In genomic region chr5:88140863-88141694, GRCh38 we compare ENCODE assay signal across 8 cellular contexts.
DNase-seq lines count a peak whose midpoint lies in the region; ATAC-seq lines count a peak whose summit lies in the region.

No MANE protein-coding gene starts in this region.

- H3K4me1 ChIP-seq in HUES64 (ENCODE audit: insufficient read depth, low read length) (peaks cover 32% of the 10 kb centered on the region), NT2/D1 (ENCODE audit: insufficient read depth, insufficient read length) (no peaks in the 10 kb centered on the region), mononuclear cell (ENCODE audit: insufficient read depth, low read length) (peaks cover 34% of the 10 kb centered on the region)

- H3K4me3 ChIP-seq in HUES64 (ENCODE audit: low read length) (peak overlapping the region; percentile 83), NT2/D1 (ENCODE audit: insufficient read length, low read depth) (peak overlapping the region; percentile 41), mononuclear cell (ENCODE audit: low read length) (peak overlapping the region; percentile 25)

- DNase-seq in DMS 273 (lab: John Stamatoyannopoulos, UW; ENCODE audit: unreplicated experiment) (peak; percentile 99), NT2/D1 (ENCODE audit: low read depth, low spot score) (peak; percentile 89), epithelial cell of prostate (ENCODE audit: low read depth, low spot score) (peak; percentile 83)
- DNase-seq in activated CD8-positive, alpha-beta memory T cell treated with anti-CD3 and anti-CD28 coated beads, Interleukin-2, amount 50 U/mL, for 48 hours: peak; percentile 95
- peak; percentile 80 to 81 for DNase-seq in stimulated activated CD8-positive, alpha-beta memory T cell treated with anti-CD3 and anti-CD28 coated beads, Interleukin-15, amount 100 ng/mL, for 48 hours (ENCODE audit: low read depth in 2 of 2)

- H3K36me3 ChIP-seq in HUES64 (ENCODE audit: insufficient read depth, low read length): no peaks in the 10 kb centered on the region
- H3K36me3 ChIP-seq in NT2/D1 (ENCODE audit: insufficient read depth, insufficient read length, low read length): no peaks in the 10 kb centered on the region

- H3K9me3 ChIP-seq in HUES64 (ENCODE audit: insufficient read depth, low read depth, low read length): no peaks in the 10 kb centered on the region
- H3K9me3 ChIP-seq in NT2/D1 (ENCODE audit: insufficient read depth, low read length): no peaks in the 10 kb centered on the region
- no peaks in the 10 kb centered on the region for H3K9me3 ChIP-seq in mononuclear cell (ENCODE audit: low read depth, low read length)

- peak; percentile 89 for ATAC-seq in GM21528 (IDR thresholded peaks at IDR 0.05; ENCODE audit: low FRiP score, unreplicated experiment)

- H3K27ac ChIP-seq in HUES64 (ENCODE audit: low read depth, low read length): peak overlapping the region; percentile 58; the same call in 1 of the 2 replicates
- H3K27ac ChIP-seq in epithelial cell of prostate: no peak overlapping the region

- WGBS in HUES64: under 1% methylated on average over 42 of the region's 45 CpGs

- H3K9ac ChIP-seq in HUES64 (ENCODE audit: low read depth, low read length): peak overlapping the region; percentile 62
- peak overlapping the region; percentile 9 for H3K9ac ChIP-seq in NT2/D1 (ENCODE audit: insufficient read length, low read depth)

- H3K27me3 ChIP-seq in HUES64 (ENCODE audit: insufficient read depth, low read length) (peaks cover 68% of the 10 kb centered on the region), NT2/D1 (ENCODE audit: insufficient read depth, insufficient read length) (peaks cover 68% of the 10 kb centered on the region), mononuclear cell (ENCODE audit: insufficient read depth, low read length) (peaks cover 84% of the 10 kb centered on the region)

Comparison
In these comparisons a context has a peak if more than half of its experiments do, and no peak if none do; other contexts are left out.
1. H3K4me3 ChIP-seq: peak in every context shown above with its lines; median percentile 83 in HUES64; 41 in NT2/D1; 25 in mononuclear cell.